ENCODE assay signal across 24 cellular contexts in genomic region chr10:4984223-4984622, GRCh38. TPM values are rescaled to one million over a fixed set of nuclear protein-coding genes. Genes with fewer than 3 reads are reported as not detected.
"Had no signal": no experiment of that assay in that cellular context is flagged by ENCODE, and none has a peak within 500 bp of the region (broad histone marks: within the 10 kb centered on the region; RNA-seq: fewer than 3 reads in every experiment).

No MANE protein-coding gene starts in this region.

- H3K36me3 ChIP-seq: adrenal gland, neural progenitor cell, right atrium auricular region, tibial artery, WERI-Rb-1 had no signal

- H3K4me3 ChIP-seq: adrenal gland, neural progenitor cell, right atrium auricular region, tibial artery had no signal

- H3K4me2 ChIP-seq: neural progenitor cell had no signal

- H3K9me3 ChIP-seq: adrenal gland, right atrium auricular region, tibial artery had no signal

- ATAC-seq: activated CD4-positive, CD25-positive, alpha-beta regulatory T cell treated with anti-CD3 and anti-CD28 coated beads, Interleukin-2, amount 50 U/mL, for 24 hours; naive thymus-derived CD8-positive, alpha-beta T cell had no signal

- H3K27ac ChIP-seq: adrenal gland, neural progenitor cell, right atrium auricular region, WERI-Rb-1 had no signal

- H3K27me3 ChIP-seq: adrenal gland, neural progenitor cell, right atrium auricular region, tibial artery had no signal

- FAIRE-seq: endothelial cell of umbilical vein, TTC549 had no signal

- DNase-seq: activated CD4-positive, alpha-beta T cell treated with anti-CD3 and anti-CD28 coated beads for 48 hours; activated CD4-positive, alpha-beta T cell treated with anti-CD3 and anti-CD28 coated beads, Interleukin-2, amount 50 U/mL, for 48 hours; activated CD8-positive, alpha-beta memory T cell treated with anti-CD3 and anti-CD28 coated beads for 24 hours; activated effector memory CD4-positive, alpha-beta T cell treated with Interleukin-2 at 50 U/mL for 16 hours; activated naive CD4-positive, alpha-beta T cell treated with anti-CD3 and anti-CD28 coated beads for 36 hours; activated naive CD8-positive, alpha-beta T cell treated with anti-CD3 and anti-CD28 coated beads for 36 hours; adrenal gland; aorta; foreskin melanocyte; islet precursor cell; left ventricle myocardium superior; mammary epithelial cell; naive thymus-derived CD8-positive, alpha-beta T cell; occipital lobe; substantia nigra; SW 1271; T-helper 9 cell; tibial artery; WERI-Rb-1 had no signal

- H3K4me1 ChIP-seq: adrenal gland, neural progenitor cell had no signal

RNA-seq across cellular contexts. Expression of gene AKR1C2, which starts 19.4 kb away (rescaled TPM):
- total RNA-seq: activated naive CD8-positive, alpha-beta T cell treated with anti-CD3 and anti-CD28 coated beads for 36 hours; naive thymus-derived CD8-positive, alpha-beta T cell had no signal
- polyA plus RNA-seq: naive thymus-derived CD8-positive, alpha-beta T cell had no signal
